8 cellular contexts compared by ENCODE assay signal in the genomic region with DNA sequence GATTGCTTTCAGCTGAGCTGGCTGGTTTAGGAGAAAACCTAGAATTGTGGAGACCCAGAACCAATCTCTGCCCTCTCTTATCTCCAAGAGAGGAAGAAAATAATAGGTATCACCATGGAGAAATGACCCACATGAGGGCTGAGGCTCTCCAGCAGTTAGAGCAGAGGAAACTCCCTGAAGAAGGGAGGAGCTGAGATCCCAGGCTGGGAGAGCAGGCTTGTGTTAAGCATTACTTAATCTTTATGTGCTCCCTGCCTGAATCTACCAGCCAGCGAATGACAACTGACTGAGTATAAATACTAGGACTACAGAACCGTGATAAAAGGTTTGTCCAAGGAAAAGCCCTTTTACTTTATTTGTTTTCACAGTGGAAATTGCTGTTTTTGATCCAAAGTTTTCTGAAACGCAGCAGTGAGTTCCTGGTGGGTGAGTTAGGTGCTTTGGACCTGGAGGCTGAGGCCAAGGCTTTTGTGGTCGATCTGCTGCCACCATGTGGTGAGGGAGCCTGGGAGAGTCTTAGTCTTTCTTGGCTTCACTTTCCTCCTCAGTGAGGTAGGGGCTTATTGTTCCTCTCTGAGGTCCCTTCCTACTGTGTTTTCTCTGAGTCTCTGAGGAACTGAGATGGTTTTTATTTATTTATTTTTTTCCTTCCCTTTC.
DNase-seq lines count a peak whose midpoint lies in the region; ATAC-seq and TF ChIP-seq lines count a peak whose summit lies in the region.
"Not testable (repeated sequence)": the region's sequence is repeated elsewhere in the genome, so short reads cannot be mapped to it uniquely, and the experiment has no call there.

No MANE protein-coding gene starts in this region.

- CTCF ChIA-PET in activated CD4-positive, alpha-beta T cell treated with anti-CD3 and anti-CD28 coated beads, Interleukin-2, amount 10 ng/mL, durations not matched to agents 7 days and 5 days (lab: Charles Lee): not testable (repeated sequence)

- not testable (repeated sequence) for H3K27me3 Mint-ChIP-seq in activated CD4-positive, alpha-beta T cell treated with anti-CD3 and anti-CD28 coated beads, Interleukin-2, amount 10 ng/mL, durations not matched to agents 7 days and 5 days

- not testable (repeated sequence) for H3K4me1 Mint-ChIP-seq in activated CD4-positive, alpha-beta T cell treated with anti-CD3 and anti-CD28 coated beads, Interleukin-2, amount 10 ng/mL, durations not matched to agents 7 days and 5 days

- H3K9ac ChIP-seq in KMS-11: not testable (repeated sequence)

- H3K9me3 ChIP-seq in psoas muscle: not testable (repeated sequence)

- H3K36me3 ChIP-seq in KMS-11 (ENCODE audit: insufficient read depth); psoas muscle (ENCODE audit: insufficient read depth in 1 of 2, low read depth in 1 of 2): not testable (repeated sequence)

- H3K9me3 Mint-ChIP-seq in activated CD4-positive, alpha-beta T cell treated with anti-CD3 and anti-CD28 coated beads, Interleukin-2, amount 10 ng/mL, durations not matched to agents 7 days and 5 days: not testable (repeated sequence)

- TF ChIP-seq CTCF in AG09309 (IDR thresholded peaks at IDR 0.05; ENCODE audit: control insufficient read depth, insufficient read depth, low read depth, low read length, missing control alignments) (peak; percentile 19), KMS-11 (conservative IDR thresholded peaks at IDR 0.05; ENCODE audit: low read depth, low read length) (0 out of 2 replicates have a peak, but pooled peaks have one; percentile 12), dorsolateral prefrontal cortex (IDR thresholded peaks at IDR 0.05 in 54 of 56, conservative IDR thresholded peaks at IDR 0.05 in 2 of 56; ENCODE audit: low read depth in 1 of 56, partially characterized antibody in 56 of 56) (peak in 49 of 56 donors; percentile 11 to 53 (median 33)), psoas muscle (IDR thresholded peaks at IDR 0.05) (peak; percentile 37)

- not testable (repeated sequence) for H3K79me2 ChIP-seq in KMS-11 (ENCODE audit: insufficient read depth, low read depth)

- H3K4me3 Mint-ChIP-seq in activated CD4-positive, alpha-beta T cell treated with anti-CD3 and anti-CD28 coated beads, Interleukin-2, amount 10 ng/mL, durations not matched to agents 7 days and 5 days: not testable (repeated sequence)

- DNase-seq in AG09309 (ENCODE audit: low read depth): not testable (repeated sequence)
- DNase-seq in activated CD4-positive, alpha-beta T cell treated with anti-CD3 and anti-CD28 coated beads, Interleukin-2, amount 10 ng/mL, durations not matched to agents 7 days and 5 days: peak; percentile 70
- DNase-seq in activated T-helper 9 cell treated with anti-CD3 and anti-CD28 coated beads, Interleukin-2, amount 50 U/mL, for 16 hours (ENCODE audit: low read depth): peak; percentile 36
- DNase-seq in dorsolateral prefrontal cortex (peak in 9 of 10 donors; percentile 27 to 65 (median 51)), left colon (peak; percentile 61 to 72), psoas muscle (peak; percentile 34 to 73)
- DNase-seq in stimulated activated CD8-positive, alpha-beta memory T cell treated with anti-CD3 and anti-CD28 coated beads, Interleukin-15, amount 100 ng/mL, for 24 hours (ENCODE audit: low read depth): peak; percentile 18

- H2AFZ ChIP-seq in KMS-11 (ENCODE audit: low read depth): not testable (repeated sequence)

- H3K27ac ChIP-seq in KMS-11, dorsolateral prefrontal cortex, psoas muscle: not testable (repeated sequence)

- not testable (repeated sequence) for H4K20me1 ChIP-seq in KMS-11 (ENCODE audit: insufficient read depth)

- H3K4me1 ChIP-seq in KMS-11 (ENCODE audit: low read depth, poor library complexity, severe bottlenecking); psoas muscle: not testable (repeated sequence)

- not testable (repeated sequence) for H3K4me3 ChIP-seq in AG09309 (ENCODE audit: control insufficient read depth, low read depth, low read length); KMS-11 (IDR thresholded peaks at IDR 0.05; ENCODE audit: insufficient read depth, low read depth, low read length); psoas muscle
- peak overlapping the region in 1 of 59 donors; percentile 33 for H3K4me3 ChIP-seq in dorsolateral prefrontal cortex

- ATAC-seq in left colon (peak; percentile 76), psoas muscle (peak in 2 of 4 donors; percentile 45 to 83)

- POLR2A ChIA-PET in activated CD4-positive, alpha-beta T cell treated with anti-CD3 and anti-CD28 coated beads, Interleukin-2, amount 10 ng/mL, durations not matched to agents 7 days and 5 days (lab: Charles Lee): not testable (repeated sequence)

- not testable (repeated sequence) for H3K4me2 ChIP-seq in KMS-11

- intact Hi-C loops in dorsolateral prefrontal cortex (cut with DNase I); left colon (cut with DNase I, micrococcal nuclease); psoas muscle (cut with DNase I): not testable (repeated sequence)

- not testable (repeated sequence) for H3K36me3 Mint-ChIP-seq in activated CD4-positive, alpha-beta T cell treated with anti-CD3 and anti-CD28 coated beads, Interleukin-2, amount 10 ng/mL, durations not matched to agents 7 days and 5 days (ENCODE audit: low read depth)

- not testable (repeated sequence) for H3K27me3 ChIP-seq in KMS-11 (ENCODE audit: insufficient read depth, low read depth); dorsolateral prefrontal cortex; psoas muscle (ENCODE audit: insufficient read depth in 3 of 3, low read length in 2 of 3)

- H3K27ac Mint-ChIP-seq in activated CD4-positive, alpha-beta T cell treated with anti-CD3 and anti-CD28 coated beads, Interleukin-2, amount 10 ng/mL, durations not matched to agents 7 days and 5 days: not testable (repeated sequence)

- WGBS in psoas muscle, 3 donors: 15 to 29% (median 27%) methylated on average over 3 to 4 of the region's 4 CpGs
